5 cellular contexts compared by ENCODE assay signal in genomic region chr3:116806351-116806750, GRCh38.
"Had no signal": no experiment of that assay in that cellular context is flagged by ENCODE, and none has a peak within 500 bp of the region (broad histone marks: within the 10 kb centered on the region; RNA-seq: fewer than 3 reads in every experiment).

No MANE protein-coding gene starts in this region.

- DNase-seq: IMR-90, KBM-7, KG1 had no signal

- H3K4me3 ChIP-seq: K562 had no signal

- H3K27ac ChIP-seq: HL-60 had no signal
